Comparison of ENCODE assay signal across 8 cellular contexts in genomic region chr15:63233667-63234419, GRCh38. TPM values are rescaled to one million over a fixed set of nuclear protein-coding genes. Genes with fewer than 3 reads are reported as not detected.
DNase-seq lines count a peak whose midpoint lies in the region; ATAC-seq, FAIRE-seq and TF ChIP-seq lines count a peak whose summit lies in the region.

No MANE protein-coding gene starts in this region.

- no peaks in the 10 kb centered on the region for H3K36me3 ChIP-seq in muscle layer of duodenum (ENCODE audit: control insufficient read depth in 1 of 2, insufficient read depth in 2 of 2, low read length in 2 of 2)

- ATAC-seq in A549 (peak; percentile 69 to 73; a peak in 5 of 6 replicates), HG02642 (IDR thresholded peaks at IDR 0.05; ENCODE audit: poor library complexity, unreplicated experiment) (no peak)

- H3K9me3 ChIP-seq in A549 = peaks cover 11% of the 10 kb centered on the region; the same call in 2 of the 3 replicates
- H3K9me3 ChIP-seq in muscle layer of duodenum (ENCODE audit: control insufficient read depth in 1 of 2, low read length in 2 of 2) = no peaks in the 10 kb centered on the region

- TF ChIP-seq EP300 in A549 (IDR thresholded peaks at IDR 0.05) = no peak

- no peak for TF ChIP-seq POLR2A in A549 (IDR thresholded peaks at IDR 0.05; ENCODE audit: low read length)

- H3K4me3 ChIP-seq in A549 (no peak overlapping the region; the same call in 2 of the 3 replicates), choroid plexus epithelial cell (ENCODE audit: low read depth, low read length) (peak overlapping the region; percentile 1), muscle layer of duodenum (ENCODE audit: low read depth in 1 of 2, low read length in 2 of 2) (no peak overlapping the region)

- H3K4me1 ChIP-seq in A549 = peaks cover 64% of the 10 kb centered on the region
- H3K4me1 ChIP-seq in muscle layer of duodenum (ENCODE audit: control insufficient read depth in 1 of 2, insufficient read depth in 2 of 2, low read length in 2 of 2) = peaks cover 18 to 28% of the 10 kb centered on the region in 2 donors

- CTCF ChIA-PET in A549 (lab: Yijun Ruan, JAX) = no interaction called here

- TF ChIP-seq RAD21 in A549 (conservative IDR thresholded peaks at IDR 0.05 in 1 of 2, IDR thresholded peaks at IDR 0.05 in 1 of 2) = no peak

- peak in 1 of 2 experiments; percentile 32 for DNase-seq in A549 (ENCODE audit: low read depth in 1 of 2, low spot score in 1 of 2)
- peak; percentile 73 for DNase-seq in LHCN-M2 (ENCODE audit: low read depth)
- DNase-seq in choroid plexus epithelial cell (ENCODE audit: low read depth) = peak; percentile 96
- DNase-seq in SIG-M5 (lab: John Stamatoyannopoulos, UW) = no peak
- no peak for DNase-seq in NCI-H146 treated with DMSO at 0.1 percent for 48 hours (lab: John Stamatoyannopoulos, UW; ENCODE audit: unreplicated experiment)
- DNase-seq in epidermal melanocyte (ENCODE audit: insufficient read length, low spot score) = no peak

- peak overlapping the region; percentile 70 to 82 for H3K27ac ChIP-seq in A549
- peak overlapping the region; percentile 87 for H3K27ac ChIP-seq in muscle layer of duodenum (ENCODE audit: low read length)

- FAIRE-seq in A549 (lab: Jason Lieb, UNC) = peak; percentile 83

- POLR2A ChIA-PET in A549 (lab: Yijun Ruan, JAX) = interaction anchor here (0.7 to 2.0 kb wide), 3 partner anchors 8 to 45 kb away, joined by 3 to 6 read pairs (median 4); partner anchors contain the start of genes APH1B and RAB8B

- TF ChIP-seq CTCF in A549 (IDR thresholded peaks at IDR 0.05) (no peak), choroid plexus epithelial cell (conservative IDR thresholded peaks at IDR 0.05; ENCODE audit: low read depth, low read length) (no peak)

- WGBS in A549 (ENCODE audit: missing lambda C conversion rate) = 32% methylated on average over 5 of the region's 5 CpGs

- H3K27me3 ChIP-seq in muscle layer of duodenum (ENCODE audit: low read depth, low read length) = no peaks in the 10 kb centered on the region

- H3K4me2 ChIP-seq in A549 = peak overlapping the region; percentile 71

TF ChIP-seq in A549, 52 proteins besides CTCF, POLR2A, EP300 and RAD21 (continues in another document):
- TF ChIP-seq CHD4 (IDR thresholded peaks at IDR 0.05; ENCODE audit: borderline replicate concordance) = no peak
- peak in 1 of 2 experiments; percentile 23; a peak in 1 of 5 replicates for TF ChIP-seq JUN (IDR thresholded peaks at IDR 0.05)
- TF ChIP-seq HES2 (IDR thresholded peaks at IDR 0.05) = no peak
- no peak for TF ChIP-seq REST (IDR thresholded peaks at IDR 0.05)
- TF ChIP-seq MAZ (IDR thresholded peaks at IDR 0.05; ENCODE audit: borderline replicate concordance, low read depth, low read length) = no peak
- TF ChIP-seq HOXB5 (CRISPR knock-in tag; IDR thresholded peaks at IDR 0.05) = no peak
- no peak for TF ChIP-seq FOXS1 (CRISPR knock-in tag; IDR thresholded peaks at IDR 0.05)
- peak; percentile 50; the same call in 1 of the 2 replicates for TF ChIP-seq JUNB (IDR thresholded peaks at IDR 0.05)
- no peak for TF ChIP-seq HMGXB4 (CRISPR knock-in tag; IDR thresholded peaks at IDR 0.05; ENCODE audit: borderline replicate concordance)
- no peak for TF ChIP-seq EHF (CRISPR knock-in tag; IDR thresholded peaks at IDR 0.05)
- no peak for TF ChIP-seq PBX3 (IDR thresholded peaks at IDR 0.05)
- no peak for TF ChIP-seq MYC (IDR thresholded peaks at IDR 0.05; ENCODE audit: borderline replicate concordance, low read length)
- no peak for TF ChIP-seq CBX2 (IDR thresholded peaks at IDR 0.05; ENCODE audit: borderline replicate concordance, low read depth)
- no peak for TF ChIP-seq CBX8 (IDR thresholded peaks at IDR 0.05)
- 0 out of 2 replicates have a peak, but pooled peaks have one; percentile 16 for TF ChIP-seq FOSL2 (IDR thresholded peaks at IDR 0.05)
- peak; percentile 33; the same call in 1 of the 2 replicates for TF ChIP-seq FOSL2 (CRISPR knock-in tag; IDR thresholded peaks at IDR 0.05)
- no peak for TF ChIP-seq TP53 (CRISPR knock-in tag; IDR thresholded peaks at IDR 0.05)
- 0 out of 2 replicates have a peak, but pooled peaks have one; percentile 2 for TF ChIP-seq HOXA7 (CRISPR knock-in tag; IDR thresholded peaks at IDR 0.05)
- no peak for TF ChIP-seq USF2 (IDR thresholded peaks at IDR 0.05)
- TF ChIP-seq MAX (IDR thresholded peaks at IDR 0.05) = no peak
- no peak for TF ChIP-seq BHLHE40 (IDR thresholded peaks at IDR 0.05; ENCODE audit: low read depth, low read length)

RNA-seq across cellular contexts. Expression of gene APH1B, which starts 43.6 kb away (rescaled TPM):
- polyA plus RNA-seq in A549 (2011; rRNA removed) (25.3 and 28.5 TPM in 2 replicates), A549 (2017; fragmentation: RNase III; extraction: RNeasy Plus Mini Kit Qiagen cat#74134 plus additional on column Dnase treatment) (14.0 to 19.8 TPM (median 16.4 TPM) in 3 replicates)
- 6.0 and 9.1 TPM in 2 replicates for polyA plus RNA-seq in A549 (2012; cell fraction: cytosol; rRNA removed)
- polyA plus RNA-seq in A549 (2012; cell fraction: nucleus; rRNA removed) = 6.6 and 10.3 TPM in 2 replicates
- polyA minus RNA-seq in A549 (2011; rRNA and poly(A)+ RNA removed) = 28.0 and 37.2 TPM in 2 replicates
- 27.3 and 32.8 TPM in 2 replicates for total RNA-seq in LHCN-M2 (2014; rRNA removed)
- polyA plus RNA-seq in LHCN-M2 (2012) = 17.8 TPM

RNA-seq across cellular contexts. Expression of gene RAB8B, which starts 44.4 kb away (rescaled TPM):
- polyA plus RNA-seq in A549 (2011; rRNA removed) = 28.8 and 41.4 TPM in 2 replicates
- polyA plus RNA-seq in A549 (2012; cell fraction: cytosol; rRNA removed) = 7.0 and 7.8 TPM in 2 replicates
- 1.2 and 2.2 TPM in 2 replicates for polyA plus RNA-seq in A549 (2012; cell fraction: nucleus; rRNA removed)
- 19.5 to 22.2 TPM (median 21.5 TPM) in 3 replicates for polyA plus RNA-seq in A549 (2017; fragmentation: RNase III; extraction: RNeasy Plus Mini Kit Qiagen cat#74134 plus additional on column Dnase treatment)
- polyA minus RNA-seq in A549 (2011; rRNA and poly(A)+ RNA removed) = 13.6 and 14.7 TPM in 2 replicates
- 34.6 and 39.1 TPM in 2 replicates for total RNA-seq in LHCN-M2 (2014; rRNA removed)
- polyA plus RNA-seq in LHCN-M2 (2012) = 18.0 TPM

Comparison
In these comparisons a context has a peak if more than half of its experiments do, and no peak if none do; other contexts are left out.
1. DNase-seq: peak in LHCN-M2 (single experiment) and choroid plexus epithelial cell (single experiment); none in SIG-M5 (single experiment), NCI-H146 treated with DMSO at 0.1 percent for 48 hours (single experiment) and epidermal melanocyte (single experiment).